In genomic region chr16:77723108-77723514, GRCh38 we compare ENCODE assay signal across 8 cellular contexts. TPM values are rescaled to one million over a fixed set of nuclear protein-coding genes. Genes with fewer than 3 reads are reported as not detected.
A peak's percentile ranks its signal among the peaks of the same experiment; 100 is the strongest.
DNase-seq lines count a peak whose midpoint lies in the region; ATAC-seq and TF ChIP-seq lines count a peak whose summit lies in the region.

No MANE protein-coding gene starts in this region.

- CTCF ChIA-PET in naive thymus-derived CD4-positive, alpha-beta T cell (lab: Charles Lee), result no interaction called here

- H3K27ac Mint-ChIP-seq in naive thymus-derived CD4-positive, alpha-beta T cell, result peak overlapping the region; percentile 51 to 91 (median 85)

- TF ChIP-seq CTCF in esophagus squamous epithelium (IDR thresholded peaks at IDR 0.05), result no peak

- 0 to 1% methylated on average over 5 of the region's 5 CpGs for WGBS in esophagus squamous epithelium, 2 donors

- peak overlapping the region; percentile 84 to 93 (median 88) for H3K27ac ChIP-seq in esophagus squamous epithelium
- peak overlapping the region; percentile 71 for H3K27ac ChIP-seq in naive thymus-derived CD4-positive, alpha-beta T cell (ENCODE audit: low read depth, low read length)

- H3K9me3 Mint-ChIP-seq in naive thymus-derived CD4-positive, alpha-beta T cell, result peaks cover 0 to 5% (median 0%) of the 10 kb centered on the region in 11 donors

- peaks cover 6 to 17% (median 8%) of the 10 kb centered on the region in 5 donors for H3K36me3 Mint-ChIP-seq in naive thymus-derived CD4-positive, alpha-beta T cell

- H3K4me1 ChIP-seq in esophagus squamous epithelium, result peaks cover 0 to 18% (median 6%) of the 10 kb centered on the region in 3 donors
- H3K4me1 ChIP-seq in naive thymus-derived CD4-positive, alpha-beta T cell (ENCODE audit: control insufficient read depth in 2 of 2, insufficient read depth in 2 of 2, low read length in 2 of 2), result peaks cover 5 to 9% of the 10 kb centered on the region in 2 donors

- POLR2A ChIA-PET in naive thymus-derived CD4-positive, alpha-beta T cell (lab: Charles Lee), result no interaction called here

- H3K4me3 ChIP-seq in esophagus squamous epithelium, result peak overlapping the region; percentile 65 to 89 (median 81)
- H3K4me3 ChIP-seq in naive thymus-derived CD4-positive, alpha-beta T cell (ENCODE audit: low read length), result peak overlapping the region; percentile 76

- intact Hi-C loops in esophagus squamous epithelium (cut with DNase I), result no loop called here
- intact Hi-C loops in naive thymus-derived CD4-positive, alpha-beta T cell (cut with micrococcal nuclease), result loop anchor here (2.0 kb wide), 2 partner anchors 48 to 510 kb away; no protein-coding TSS in a partner anchor

- H3K9me3 ChIP-seq in esophagus squamous epithelium, result no peaks in the 10 kb centered on the region
- no peaks in the 10 kb centered on the region for H3K9me3 ChIP-seq in naive thymus-derived CD4-positive, alpha-beta T cell (ENCODE audit: control insufficient read depth in 2 of 3, low read length in 3 of 3)

- peaks cover 7 to 21% (median 15%) of the 10 kb centered on the region in 7 donors for H3K4me1 Mint-ChIP-seq in naive thymus-derived CD4-positive, alpha-beta T cell

- H3K36me3 ChIP-seq in esophagus squamous epithelium, result peaks cover 0 to 9% (median 0%) of the 10 kb centered on the region in 3 donors
- H3K36me3 ChIP-seq in naive thymus-derived CD4-positive, alpha-beta T cell (ENCODE audit: control insufficient read depth in 2 of 3, insufficient read depth in 3 of 3, low read length in 3 of 3), result no peaks in the 10 kb centered on the region

- TF ChIP-seq POLR2A in esophagus squamous epithelium (IDR thresholded peaks at IDR 0.05), result no peak

- H3K27me3 ChIP-seq in esophagus squamous epithelium, result no peaks in the 10 kb centered on the region
- H3K27me3 ChIP-seq in naive thymus-derived CD4-positive, alpha-beta T cell (ENCODE audit: control insufficient read depth in 2 of 2, insufficient read depth in 2 of 2, low read length in 2 of 2), result no peaks in the 10 kb centered on the region

- peak; percentile 39 to 50 for DNase-seq in AML-193 (lab: John Stamatoyannopoulos, UW)
- DNase-seq in SW480 (ENCODE audit: low spot score), result peak; percentile 25
- no peak for DNase-seq in esophagus squamous epithelium (lab: John Stamatoyannopoulos, UW)
- DNase-seq in naive thymus-derived CD4-positive, alpha-beta T cell, result peak in 5 of 9 donors; percentile 3 to 16 (median 16)
- DNase-seq in stimulated activated naive CD4-positive, alpha-beta T cell treated with Interleukin-2 at 50 U/mL for 16 hours (lab: John Stamatoyannopoulos, UW), result no peak
- no peak for DNase-seq in NCI-H1092 (lab: John Stamatoyannopoulos, UW)

- ATAC-seq in GM18870 (IDR thresholded peaks at IDR 0.05; ENCODE audit: unreplicated experiment) (peak; percentile 31), HG03432 (IDR thresholded peaks at IDR 0.05; ENCODE audit: unreplicated experiment) (peak; percentile 17)
- ATAC-seq in naive thymus-derived CD4-positive, alpha-beta T cell, result no peak

- no peaks in the 10 kb centered on the region for H3K27me3 Mint-ChIP-seq in naive thymus-derived CD4-positive, alpha-beta T cell

- peak overlapping the region; percentile 86 to 94 (median 90) for H3K4me3 Mint-ChIP-seq in naive thymus-derived CD4-positive, alpha-beta T cell

RNA-seq across cellular contexts. Expression of gene NUDT7, which starts 0.8 kb away (rescaled TPM):
- 10 to 100 TPM in 2 of 4 donors, 1 to 10 TPM in 2; 2.3 to 10.1 (median 6.3) TPM for total RNA-seq in esophagus squamous epithelium
- total RNA-seq in naive thymus-derived CD4-positive, alpha-beta T cell, result 10 to 100 TPM in 2 of 5 experiments, 1 to 10 TPM in 3; 2.1 to 10.9 (median 8.2) TPM
- polyA plus RNA-seq in naive thymus-derived CD4-positive, alpha-beta T cell, result 10 to 100 TPM; 10.6 to 22.8 TPM

Comparison
In these comparisons a context has a peak if more than half of its experiments do, and no peak if none do; other contexts are left out.
1. DNase-seq: peak in AML-193 (2 of 2), SW480 (single experiment) and naive thymus-derived CD4-positive, alpha-beta T cell (5 of 9); none in esophagus squamous epithelium (single experiment), stimulated activated naive CD4-positive, alpha-beta T cell treated with Interleukin-2 at 50 U/mL for 16 hours (single experiment) and NCI-H1092 (single experiment).